In genomic region chr7:64794171-64794844, GRCh38 we compare ENCODE assay signal across 8 cellular contexts. TPM values are rescaled to one million over a fixed set of nuclear protein-coding genes. Genes with fewer than 3 reads are reported as not detected.
DNase-seq lines count a peak whose midpoint lies in the region; ATAC-seq, FAIRE-seq and TF ChIP-seq lines count a peak whose summit lies in the region.

Gene ZNF138, plus strand, starts transcription at chr7:64794428. Its CDS starts 141 bp downstream, at chr7:64794569.

- WGBS in H1 (ENCODE audit: extremely low coverage in 1 of 2, insufficient coverage in 1 of 2, insufficient read length in 1 of 2, insufficient replicate concordance in 2 of 2, low coverage in 1 of 2, low lambda C conversion rate in 2 of 2, missing lambda C conversion rate in 1 of 2), 2 experiments = 2% methylated on average over 32 of the region's 32 CpGs; no CpG with 5 or more reads in 1 of the 2 experiments

- peak within 1 kb of the TSS; percentile 11; the same call in 1 of the 2 replicates for H2BK12ac ChIP-seq in H1 (ENCODE audit: low read depth, low read length)

- H3K27me3 ChIP-seq in H1 (replicated peaks in 1 of 4; ENCODE audit: control insufficient read depth in 3 of 4, extremely low read depth in 1 of 4, insufficient read depth in 3 of 4, low read length in 3 of 4) = no peaks in the 10 kb centered on the region

- peak within 1 kb of the TSS; percentile 95 for H3K27ac Mint-ChIP-seq in memory B cell

- no peaks in the 10 kb centered on the region for H3K27me3 Mint-ChIP-seq in memory B cell

- peak within 1 kb of the TSS; percentile 95 to 97 (median 95) for H3K9ac ChIP-seq in H1 (replicated peaks in 1 of 4; ENCODE audit: extremely low read depth in 1 of 4, low read depth in 3 of 4, low read length in 3 of 4)

- no peaks in the 10 kb centered on the region; the same call in 1 of the 2 replicates for H3K23me2 ChIP-seq in H1 (ENCODE audit: low read depth, low read length)

- TF ChIP-seq RAD21 in H1 (IDR thresholded peaks at IDR 0.05 in 1 of 2, conservative IDR thresholded peaks at IDR 0.05 in 1 of 2; ENCODE audit: low read depth in 2 of 2, low read length in 2 of 2) = no peak; a peak in 1 of 4 replicates

- peak; percentile 57 for FAIRE-seq in H1 (lab: Jason Lieb, UNC)

- H2AFZ ChIP-seq in H1 (ENCODE audit: low read length) = 0 out of 2 replicates have a peak within 1 kb of the TSS, but pooled peaks have one; percentile 38

- CTCF ChIA-PET in H1 (lab: Charles Lee; ENCODE audit: partially characterized antibody) = interaction anchor here (0.6 to 1.0 kb wide), 2 partner anchors 55 to 213 kb away, joined by 3 to 4 read pairs; no protein-coding TSS in a partner anchor

- POLR2A ChIA-PET in H1 (lab: Charles Lee; ENCODE audit: partially characterized antibody) = interaction anchor here (0.6 to 2.0 kb wide), 5 partner anchors 9 to 128 kb away, joined by 3 to 16 read pairs (median 3); partner anchors contain the start of gene ZNF107

- no peak within 1 kb of the TSS for H2BK15ac ChIP-seq in H1 (ENCODE audit: low read length)

- H3K9me3 ChIP-seq in H1 (ENCODE audit: insufficient read depth in 2 of 2, low read depth in 1 of 2, low read length in 1 of 2) = no peaks in the 10 kb centered on the region

- ATAC-seq in GM21367 (IDR thresholded peaks at IDR 0.05; ENCODE audit: unreplicated experiment) (peak; percentile 100), memory B cell (ENCODE audit: low read depth) (peak; percentile 99)

- peaks cover 3% of the 10 kb centered on the region for H3K79me1 ChIP-seq in H1 (ENCODE audit: low read depth, low read length)

- H4K20me1 ChIP-seq in H1 (replicated peaks in 1 of 2; ENCODE audit: control insufficient read depth in 1 of 2, insufficient read depth in 2 of 2, low read length in 2 of 2) = no peaks in the 10 kb centered on the region

- DNase-seq in COR-L47 (lab: John Stamatoyannopoulos, UW) (peak; percentile 96), HT1080 (ENCODE audit: low read depth) (peak; percentile 93), NOMO-1 (lab: John Stamatoyannopoulos, UW; ENCODE audit: unreplicated experiment in 2 of 2) (peak; percentile 93 to 96), H1 (ENCODE audit: low read depth in 1 of 2, low spot score in 2 of 2) (peak; percentile 92 to 93), memory B cell (ENCODE audit: low spot score in 2 of 2) (peak; percentile 87 to 88)
- peak; percentile 72 to 88 (median 80) for DNase-seq in activated CD8-positive, alpha-beta memory T cell treated with anti-CD3 and anti-CD28 coated beads for 48 hours (ENCODE audit: low read depth in 2 of 3, low spot score in 2 of 3)
- DNase-seq in stimulated activated CD8-positive, alpha-beta memory T cell treated with anti-CD3 and anti-CD28 coated beads, Interleukin-12 subunit alpha, Interleukin-12 subunit beta, amount 100 ng/mL, for 1 hour (ENCODE audit: low read depth) = peak; percentile 89

- H3K9me3 Mint-ChIP-seq in memory B cell = no peaks in the 10 kb centered on the region

- H2AK5ac ChIP-seq in H1 (ENCODE audit: low read depth, low read length) = no peak within 1 kb of the TSS

- TF ChIP-seq EP300 in H1 (IDR thresholded peaks at IDR 0.05; ENCODE audit: borderline replicate concordance in 1 of 2, low read depth in 2 of 2, low read length in 2 of 2) = no peak

- peak; percentile 72 to 93 for TF ChIP-seq POLR2A in H1 (IDR thresholded peaks at IDR 0.05; ENCODE audit: control extremely low read depth in 1 of 2, low read depth in 2 of 2, low read length in 2 of 2)

- no peak within 1 kb of the TSS for H4K91ac ChIP-seq in H1 (replicated peaks; ENCODE audit: insufficient read length, low read length)

- H3K79me2 ChIP-seq in H1 (ENCODE audit: control insufficient read depth in 1 of 2, insufficient read depth in 2 of 2, low read length in 2 of 2) = peaks cover 0 to 37% of the 10 kb centered on the region in 2 experiments; a peak in 2 of 4 replicates

- H3K4me1 Mint-ChIP-seq in memory B cell = peaks cover 16% of the 10 kb centered on the region

- peak within 1 kb of the TSS; percentile 59 for H3K56ac ChIP-seq in H1 (replicated peaks; ENCODE audit: insufficient read length, low read depth, low read length)

- no peak within 1 kb of the TSS for H2BK120ac ChIP-seq in H1 (replicated peaks; ENCODE audit: low read depth, low read length)

- peaks cover 6% of the 10 kb centered on the region for H3K36me3 Mint-ChIP-seq in memory B cell

- peak within 1 kb of the TSS; percentile 97 for H3K4me3 Mint-ChIP-seq in memory B cell

- peak within 1 kb of the TSS; percentile 99; the same call in 1 of the 2 replicates for H4K8ac ChIP-seq in H1 (ENCODE audit: extremely low read depth, insufficient read depth, low read length)

- H3K4ac ChIP-seq in H1 (replicated peaks; ENCODE audit: insufficient read length, low read depth, low read length) = no peak within 1 kb of the TSS

- TF ChIP-seq CTCF in H1 (IDR thresholded peaks at IDR 0.05; ENCODE audit: control extremely low read depth in 1 of 3, insufficient read depth in 1 of 3, low read depth in 1 of 3, low read length in 3 of 3) = no peak

- H3K14ac ChIP-seq in H1 (ENCODE audit: insufficient read length) = no peak within 1 kb of the TSS

- H4K5ac ChIP-seq in H1 (ENCODE audit: insufficient read length, low read depth, low read length) = peak within 1 kb of the TSS; percentile 87

- H3K18ac ChIP-seq in H1 (ENCODE audit: extremely low read depth, low read length) = peak within 1 kb of the TSS; percentile 15; the same call in 1 of the 2 replicates

- H2BK5ac ChIP-seq in H1 (ENCODE audit: low read depth, low read length) = peak within 1 kb of the TSS; percentile 41

- no peak within 1 kb of the TSS for H3K23ac ChIP-seq in H1 (ENCODE audit: insufficient read length)

- H3K4me3 ChIP-seq in H1 (ENCODE audit: extremely low read depth in 1 of 4, insufficient read depth in 2 of 4, low read depth in 3 of 4, low read length in 4 of 4) = peak within 1 kb of the TSS; percentile 58 to 96 (median 92)

- no peaks in the 10 kb centered on the region; a peak in 1 of 7 replicates for H3K4me1 ChIP-seq in H1 (replicated peaks in 1 of 4; ENCODE audit: control insufficient read depth in 3 of 4, insufficient read depth in 4 of 4, low read length in 3 of 4)

- peak within 1 kb of the TSS; percentile 92 for H3K27ac ChIP-seq in H1 (ENCODE audit: low read depth, low read length)

- peaks cover under 1 to 9% (median 1%) of the 10 kb centered on the region in 4 experiments; a peak in 4 of 8 replicates for H3K36me3 ChIP-seq in H1 (ENCODE audit: control insufficient read depth in 2 of 4, insufficient read depth in 4 of 4, low read length in 3 of 4)

- H2BK20ac ChIP-seq in H1 (ENCODE audit: low read length) = no peak within 1 kb of the TSS

- H3K4me2 ChIP-seq in H1 (ENCODE audit: insufficient read depth in 1 of 2, low read depth in 2 of 2, low read length in 2 of 2) = peak within 1 kb of the TSS; percentile 61 to 65

TF ChIP-seq in H1, 55 proteins besides CTCF, POLR2A, EP300 and RAD21 (continues in another document):
- TF ChIP-seq E2F6 (IDR thresholded peaks at IDR 0.05) (no peak), SP2 (IDR thresholded peaks at IDR 0.05; ENCODE audit: low read length) (peak; percentile 46), SP4 (IDR thresholded peaks at IDR 0.05; ENCODE audit: low read length) (0 out of 2 replicates have a peak, but pooled peaks have one; percentile 40), RNF2 (IDR thresholded peaks at IDR 0.05; ENCODE audit: borderline replicate concordance, low read depth, low read length, missing control alignments, poor library complexity, severe bottlenecking) (no peak), SP1 (IDR thresholded peaks at IDR 0.05; ENCODE audit: low read depth, low read length) (peak; percentile 95), KDM4A (IDR thresholded peaks at IDR 0.05; ENCODE audit: low read depth, low read length, severe bottlenecking) (peak; percentile 64), TBP (IDR thresholded peaks at IDR 0.05; ENCODE audit: low read depth, low read length) (peak; percentile 80), TAF7 (optimal IDR thresholded peaks at IDR 0.05; ENCODE audit: borderline replicate concordance, low read depth, low read length) (peak; percentile 17), POLR2AphosphoS5 (IDR thresholded peaks at IDR 0.05; ENCODE audit: low read depth, low read length) (peak; percentile 84), ASH2L (IDR thresholded peaks at IDR 0.05; ENCODE audit: low read length) (peak; percentile 99), GABPA (IDR thresholded peaks at IDR 0.05; ENCODE audit: borderline replicate concordance, insufficient read depth, low read length) (no peak), PHF8 (conservative IDR thresholded peaks at IDR 0.05; ENCODE audit: low read depth, low read length) (peak; percentile 92), HDAC2 (IDR thresholded peaks at IDR 0.05; ENCODE audit: borderline replicate concordance in 1 of 2, low read depth in 2 of 2, low read length in 2 of 2) (peak in 1 of 2 experiments; percentile 60; a peak in 1 of 4 replicates), KDM1A (IDR thresholded peaks at IDR 0.05; ENCODE audit: borderline replicate concordance, low read length) (0 out of 2 replicates have a peak, but pooled peaks have one; percentile 38), USF2 (IDR thresholded peaks at IDR 0.05; ENCODE audit: low read length) (no peak)

RNA-seq across cellular contexts. Expression of gene ZNF138, which starts in this region (rescaled TPM):
- 5.5 and 5.6 TPM in 2 replicates for total RNA-seq in HT1080 (2014; rRNA removed; shearing (Covaris generic))
- polyA plus RNA-seq in HT1080 (2015; cell fraction: cytosol; rRNA removed) = 6.4 and 6.8 TPM in 2 replicates
- polyA plus RNA-seq in HT1080 (2015; cell fraction: nucleus; rRNA removed) = 4.6 and 5.6 TPM in 2 replicates
- total RNA-seq in H1 (2021; fragmentation: NEBNext Ultra II Directional; extraction: Animal tissue kit (Norgen Biotek cat#: 25700)) = 20.2 and 22.6 TPM in 2 replicates
- polyA plus RNA-seq in H1 (2011; rRNA removed) = 4.5 and 7.5 TPM in 2 replicates
- 9.0 TPM for polyA plus RNA-seq in H1 (2011; cell fraction: cytosol; rRNA removed)
- 12.9 TPM for polyA plus RNA-seq in H1 (2011; cell fraction: nucleus; rRNA removed)
- 7.9 to 17.3 TPM (median 9.5 TPM) in 4 replicates for polyA plus RNA-seq in H1 (2012, experiment 1 of 2)
- polyA plus RNA-seq in H1 (2012, experiment 2 of 2) = 2.3 TPM
- polyA plus RNA-seq in H1 (2013, experiment 1 of 2) = 27.5 TPM
- polyA plus RNA-seq in H1 (2013, experiment 2 of 2) = 22.8 TPM
- polyA minus RNA-seq in H1 (2011; rRNA and poly(A)+ RNA removed) = 13.7 and 28.0 TPM in 2 replicates
- polyA minus RNA-seq in H1 (2011; cell fraction: cytosol; rRNA and poly(A)+ RNA removed) = 12.4 TPM
- polyA minus RNA-seq in H1 (2011; cell fraction: nucleus; rRNA and poly(A)+ RNA removed) = 72.6 TPM

Comparison
In these comparisons a context has a peak if more than half of its experiments do, and no peak if none do; other contexts are left out.
1. Peak in every context shown above with its lines: DNase-seq, ATAC-seq, H3K4me3 ChIP-seq and H3K27ac ChIP-seq.